In genomic region chr11:111916768-111917167, GRCh38 we compare ENCODE assay signal across 1 cellular context.
TF ChIP-seq lines count a peak whose summit lies in the region.

No MANE protein-coding gene starts in this region.

TF ChIP-seq in H1, 55 proteins besides CTCF, POLR2A, EP300 and RAD21:
- TF ChIP-seq YY1 (IDR thresholded peaks at IDR 0.05; ENCODE audit: low read depth, low read length), result no peak
